ENCODE assay signal across 1 cellular context in the genomic region with DNA sequence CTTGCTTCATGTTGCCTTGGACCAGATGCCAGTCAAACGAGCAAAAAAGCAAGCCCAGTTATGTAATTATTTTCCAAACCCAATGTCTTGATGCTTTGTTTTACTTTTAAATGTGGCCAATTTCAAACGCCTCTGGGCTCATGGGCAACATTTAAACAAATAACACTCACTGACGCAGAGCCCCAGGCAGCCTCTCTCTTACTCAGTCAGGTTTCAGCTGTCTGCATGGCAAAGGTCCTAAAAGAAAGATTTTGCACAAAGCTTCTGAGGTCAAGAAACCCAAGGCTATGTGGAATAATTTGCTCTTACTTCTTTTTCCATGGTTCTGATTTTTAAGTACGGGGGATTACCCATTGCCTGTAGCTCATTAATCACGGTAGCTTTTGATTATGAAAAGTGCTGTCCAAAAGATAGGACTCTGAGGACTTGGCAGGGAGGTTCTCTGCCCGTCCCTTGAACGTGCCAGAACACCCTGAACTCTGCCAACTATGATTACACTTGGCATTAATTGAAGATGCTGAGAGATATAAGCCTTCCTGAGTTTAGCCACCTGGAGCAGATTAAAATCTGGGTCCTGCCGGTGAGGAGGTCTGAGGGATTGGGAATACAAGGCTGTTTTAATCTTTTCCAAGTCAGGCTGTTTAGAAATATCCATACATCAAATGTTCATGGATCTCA.
TF ChIP-seq lines count a peak whose summit lies in the region.

No MANE protein-coding gene starts in this region.

TF ChIP-seq in HepG2, 621 proteins besides CTCF, POLR2A, EP300 and RAD21:
- no peak for TF ChIP-seq GLMP (CRISPR knock-in tag; IDR thresholded peaks at IDR 0.05; ENCODE audit: borderline replicate concordance)
- no peak for TF ChIP-seq ARNT2 (CRISPR knock-in tag; IDR thresholded peaks at IDR 0.05; ENCODE audit: low read depth)
- TF ChIP-seq HDAC2 (CRISPR knock-in tag; IDR thresholded peaks at IDR 0.05) = no peak
- TF ChIP-seq ZNF800 (CRISPR knock-in tag; IDR thresholded peaks at IDR 0.05) = no peak
- no peak for TF ChIP-seq ZNF569 (CRISPR knock-in tag; IDR thresholded peaks at IDR 0.05; ENCODE audit: borderline replicate concordance)
- TF ChIP-seq ZNF607 (CRISPR knock-in tag; IDR thresholded peaks at IDR 0.05; ENCODE audit: borderline replicate concordance) = no peak
- TF ChIP-seq USF2 (IDR thresholded peaks at IDR 0.05; ENCODE audit: low read depth, low read length) = no peak
- TF ChIP-seq USF2 (CRISPR knock-in tag; IDR thresholded peaks at IDR 0.05; ENCODE audit: borderline replicate concordance) = no peak
- TF ChIP-seq TEAD3 (CRISPR knock-in tag; optimal IDR thresholded peaks at IDR 0.05; ENCODE audit: borderline replicate concordance) = no peak
- no peak for TF ChIP-seq ZNF749 (CRISPR knock-in tag; IDR thresholded peaks at IDR 0.05; ENCODE audit: borderline replicate concordance)
- no peak for TF ChIP-seq ZFP90 (CRISPR knock-in tag; IDR thresholded peaks at IDR 0.05; ENCODE audit: borderline replicate concordance)
- no peak for TF ChIP-seq REXO4 (CRISPR knock-in tag; IDR thresholded peaks at IDR 0.05; ENCODE audit: borderline replicate concordance)
- no peak for TF ChIP-seq RORA (CRISPR knock-in tag; IDR thresholded peaks at IDR 0.05)
- TF ChIP-seq, protein P1, sequence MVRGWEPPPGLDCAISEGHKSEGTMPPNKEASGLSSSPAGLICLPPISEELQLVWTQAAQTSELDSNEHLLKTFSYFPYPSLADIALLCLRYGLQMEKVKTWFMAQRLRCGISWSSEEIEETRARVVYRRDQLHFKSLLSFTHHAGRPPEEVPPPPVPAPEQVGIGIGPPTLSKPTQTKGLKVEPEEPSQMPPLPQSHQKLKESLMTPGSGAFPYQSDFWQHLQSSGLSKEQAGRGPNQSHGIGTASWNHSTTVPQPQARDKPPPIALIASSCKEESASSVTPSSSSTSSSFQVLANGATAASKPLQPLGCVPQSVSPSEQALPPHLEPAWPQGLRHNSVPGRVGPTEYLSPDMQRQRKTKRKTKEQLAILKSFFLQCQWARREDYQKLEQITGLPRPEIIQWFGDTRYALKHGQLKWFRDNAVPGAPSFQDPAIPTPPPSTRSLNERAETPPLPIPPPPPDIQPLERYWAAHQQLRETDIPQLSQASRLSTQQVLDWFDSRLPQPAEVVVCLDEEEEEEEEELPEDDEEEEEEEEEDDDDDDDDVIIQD (CRISPR knock-in tag; IDR thresholded peaks at IDR 0.05; ENCODE audit: low read depth) = no peak
